ENCODE assay signal across 12 cellular contexts in genomic region chr3:13353936-13354542, GRCh38.
DNase-seq lines count a peak whose midpoint lies in the region; ATAC-seq, FAIRE-seq and TF ChIP-seq lines count a peak whose summit lies in the region.
"Had no signal": no experiment of that assay in that cellular context is flagged by ENCODE, and none has a peak within 500 bp of the region (broad histone marks: within the 10 kb centered on the region; RNA-seq: fewer than 3 reads in every experiment).

No MANE protein-coding gene starts in this region.

- no peaks in the 10 kb centered on the region for H3K23me2 ChIP-seq in H1 (ENCODE audit: low read depth, low read length)

- no peak overlapping the region for H3K23ac ChIP-seq in H1 (ENCODE audit: insufficient read length)

- no peaks in the 10 kb centered on the region for H3K79me1 ChIP-seq in H1 (ENCODE audit: low read depth, low read length)

- BruUV-seq in PC-3 (replicated peaks; lab: Mats Ljungman, UMichigan), result no TSS peak

- no peak overlapping the region for H3K14ac ChIP-seq in H1 (ENCODE audit: insufficient read length)

- 94% methylated on average over 12 of the region's 13 CpGs; no CpG with 5 or more reads in 1 of the 2 experiments for WGBS in H1 (ENCODE audit: extremely low coverage in 1 of 2, insufficient coverage in 1 of 2, insufficient read length in 1 of 2, insufficient replicate concordance in 2 of 2, low coverage in 1 of 2, low lambda C conversion rate in 2 of 2, missing lambda C conversion rate in 1 of 2), 2 experiments
- WGBS in smooth muscle cell (ENCODE audit: low lambda C conversion rate), result 85% methylated on average over 13 of the region's 13 CpGs
- 75 to 87% methylated on average over 5 to 10 of the region's 13 CpGs for WGBS in esophagus squamous epithelium, 2 donors

- H3F3A ChIP-seq in PC-3 (ENCODE audit: low read length, unreplicated experiment) (no peaks in the 10 kb centered on the region), smooth muscle cell (ENCODE audit: low read depth) (no peaks in the 10 kb centered on the region)

- H2AFZ ChIP-seq in PC-3 (ENCODE audit: low read length) (no peak overlapping the region), H1 (ENCODE audit: low read length) (no peak overlapping the region), smooth muscle cell (ENCODE audit: low read depth) (no peak overlapping the region)

- no peaks in the 10 kb centered on the region for H3K9me2 ChIP-seq in PC-3 (replicated peaks; ENCODE audit: low read length)

- H4K91ac ChIP-seq in H1 (replicated peaks; ENCODE audit: insufficient read length, low read length), result no peak overlapping the region

- peaks cover 8% of the 10 kb centered on the region for H3K4me1 ChIP-seq in PC-3 (ENCODE audit: insufficient read depth, low read length)
- H3K4me1 ChIP-seq in H1 (replicated peaks in 1 of 4; ENCODE audit: control insufficient read depth in 3 of 4, insufficient read depth in 4 of 4, low read length in 3 of 4), result peaks cover 4 to 12% (median 6%) of the 10 kb centered on the region in 4 experiments
- H3K4me1 ChIP-seq in smooth muscle cell (ENCODE audit: low read depth), result peaks cover 12% of the 10 kb centered on the region
- H3K4me1 ChIP-seq in esophagus squamous epithelium, result no peaks in the 10 kb centered on the region

- no peak overlapping the region for H3K4me3 Mint-ChIP-seq in activated naive CD4-positive, alpha-beta T cell treated with anti-CD3 and anti-CD28 coated beads for 36 hours
- H3K4me3 Mint-ChIP-seq in activated naive CD4-positive, alpha-beta T cell treated with anti-CD3 and anti-CD28 coated beads, Interleukin-2, amount 10 ng/mL, durations not matched to agents 7 days and 5 days, result no peak overlapping the region

- POLR2A ChIA-PET in PC-3 (lab: Charles Lee; ENCODE audit: unreplicated experiment), result no interaction called here
- POLR2A ChIA-PET in H1 (lab: Charles Lee; ENCODE audit: partially characterized antibody), result interaction anchor here (0.8 to 1.0 kb wide), 4 partner anchors 9 to 15 kb away, joined by 3 to 5 read pairs (median 3); no protein-coding TSS in a partner anchor

- no peaks in the 10 kb centered on the region for H4K20me1 ChIP-seq in PC-3 (ENCODE audit: low read length)
- no peaks in the 10 kb centered on the region for H4K20me1 ChIP-seq in H1 (replicated peaks in 1 of 2; ENCODE audit: control insufficient read depth in 1 of 2, insufficient read depth in 2 of 2, low read length in 2 of 2)
- no peaks in the 10 kb centered on the region for H4K20me1 ChIP-seq in smooth muscle cell (ENCODE audit: low read depth)

- H3K9me3 ChIP-seq in PC-3 (ENCODE audit: low read length), result no peaks in the 10 kb centered on the region
- no peaks in the 10 kb centered on the region for H3K9me3 ChIP-seq in H1 (ENCODE audit: insufficient read depth in 2 of 2, low read depth in 1 of 2, low read length in 1 of 2)
- H3K9me3 ChIP-seq in smooth muscle cell (replicated peaks; ENCODE audit: low read depth), result no peaks in the 10 kb centered on the region
- no peaks in the 10 kb centered on the region for H3K9me3 ChIP-seq in esophagus squamous epithelium

- no peak overlapping the region for H2AK5ac ChIP-seq in H1 (ENCODE audit: low read depth, low read length)

- peak overlapping the region; percentile 64 for H3K27ac Mint-ChIP-seq in activated naive CD4-positive, alpha-beta T cell treated with anti-CD3 and anti-CD28 coated beads for 36 hours
- H3K27ac Mint-ChIP-seq in activated naive CD4-positive, alpha-beta T cell treated with anti-CD3 and anti-CD28 coated beads, Interleukin-2, amount 10 ng/mL, durations not matched to agents 7 days and 5 days, result no peak overlapping the region

- peak; percentile 65 for TF ChIP-seq CTCF in PC-3 (conservative IDR thresholded peaks at IDR 0.05; ENCODE audit: low read depth, low read length)
- TF ChIP-seq CTCF in H1 (IDR thresholded peaks at IDR 0.05; ENCODE audit: control extremely low read depth in 1 of 3, insufficient read depth in 1 of 3, low read depth in 1 of 3, low read length in 3 of 3), result peak; percentile 18 to 48 (median 30); a peak in 3 of 4 replicates
- peak; percentile 43 for TF ChIP-seq CTCF in smooth muscle cell (IDR thresholded peaks at IDR 0.05; ENCODE audit: borderline replicate concordance, insufficient read depth, poor library complexity, severe bottlenecking)
- TF ChIP-seq CTCF in esophagus squamous epithelium (IDR thresholded peaks at IDR 0.05), result no peak

- no peak overlapping the region for H3K4ac ChIP-seq in H1 (replicated peaks; ENCODE audit: insufficient read length, low read depth, low read length)

- peaks cover 75% of the 10 kb centered on the region for H3K36me3 Mint-ChIP-seq in activated naive CD4-positive, alpha-beta T cell treated with anti-CD3 and anti-CD28 coated beads for 36 hours (ENCODE audit: low read depth)
- H3K36me3 Mint-ChIP-seq in activated naive CD4-positive, alpha-beta T cell treated with anti-CD3 and anti-CD28 coated beads, Interleukin-2, amount 10 ng/mL, durations not matched to agents 7 days and 5 days, result peaks cover 83% of the 10 kb centered on the region

- CTCF ChIA-PET in activated naive CD4-positive, alpha-beta T cell treated with anti-CD3 and anti-CD28 coated beads for 36 hours (lab: Charles Lee), result interaction anchor here (0.5 to 1.2 kb wide), 4 partner anchors 12 to 777 kb away, joined by 3 to 6 read pairs (median 4); no protein-coding TSS in a partner anchor
- CTCF ChIA-PET in activated naive CD4-positive, alpha-beta T cell treated with anti-CD3 and anti-CD28 coated beads, Interleukin-2, amount 10 ng/mL, durations not matched to agents 7 days and 5 days (lab: Charles Lee), result interaction anchor here (1.1 to 1.6 kb wide), 4 partner anchors 8 to 99 kb away, joined by 3 to 11 read pairs (median 4); no protein-coding TSS in a partner anchor
- CTCF ChIA-PET in PC-3 (lab: Charles Lee) (interaction anchor here (1.1 to 1.4 kb wide), 3 partner anchors 70 to 294 kb away, joined by 3 to 6 read pairs (median 6); no protein-coding TSS in a partner anchor), H1 (lab: Charles Lee; ENCODE audit: partially characterized antibody) (interaction anchor here (0.8 to 12.6 kb wide), 21 partner anchors 8 to 268 kb away, joined by 3 to 99 read pairs (median 4); no protein-coding TSS in a partner anchor)

- no peak overlapping the region for H4K8ac ChIP-seq in H1 (ENCODE audit: extremely low read depth, insufficient read depth, low read length)

- H3K79me2 ChIP-seq in PC-3 (ENCODE audit: low read length), result no peaks in the 10 kb centered on the region
- H3K79me2 ChIP-seq in H1 (ENCODE audit: control insufficient read depth in 1 of 2, insufficient read depth in 2 of 2, low read length in 2 of 2), result no peaks in the 10 kb centered on the region
- H3K79me2 ChIP-seq in smooth muscle cell (ENCODE audit: low read depth), result no peaks in the 10 kb centered on the region

- H3K56ac ChIP-seq in H1 (replicated peaks; ENCODE audit: insufficient read length, low read depth, low read length), result no peak overlapping the region

- TF ChIP-seq EP300 in H1 (IDR thresholded peaks at IDR 0.05; ENCODE audit: borderline replicate concordance in 1 of 2, low read depth in 2 of 2, low read length in 2 of 2), result no peak

- H3K27ac ChIP-seq in PC-3 (ENCODE audit: low read length) (no peak overlapping the region), H1 (ENCODE audit: low read depth, low read length) (no peak overlapping the region; the same call in 1 of the 2 replicates), smooth muscle cell (ENCODE audit: low read depth) (no peak overlapping the region), esophagus squamous epithelium (no peak overlapping the region)

- H3K27me3 Mint-ChIP-seq in activated naive CD4-positive, alpha-beta T cell treated with anti-CD3 and anti-CD28 coated beads for 36 hours (ENCODE audit: low read depth), result no peaks in the 10 kb centered on the region
- H3K27me3 Mint-ChIP-seq in activated naive CD4-positive, alpha-beta T cell treated with anti-CD3 and anti-CD28 coated beads, Interleukin-2, amount 10 ng/mL, durations not matched to agents 7 days and 5 days, result no peaks in the 10 kb centered on the region

- no peaks in the 10 kb centered on the region for H3K9me3 Mint-ChIP-seq in activated naive CD4-positive, alpha-beta T cell treated with anti-CD3 and anti-CD28 coated beads for 36 hours
- H3K9me3 Mint-ChIP-seq in activated naive CD4-positive, alpha-beta T cell treated with anti-CD3 and anti-CD28 coated beads, Interleukin-2, amount 10 ng/mL, durations not matched to agents 7 days and 5 days, result no peaks in the 10 kb centered on the region

- H2BK5ac ChIP-seq in H1 (ENCODE audit: low read depth, low read length), result peak overlapping the region; percentile 75; the same call in 1 of the 2 replicates

- TF ChIP-seq POLR2A in H1 (IDR thresholded peaks at IDR 0.05; ENCODE audit: control extremely low read depth in 1 of 2, low read depth in 2 of 2, low read length in 2 of 2) (no peak), esophagus squamous epithelium (IDR thresholded peaks at IDR 0.05) (no peak)

- no peaks in the 10 kb centered on the region for H3K27me3 ChIP-seq in PC-3 (ENCODE audit: low read length)
- no peaks in the 10 kb centered on the region for H3K27me3 ChIP-seq in H1 (replicated peaks in 1 of 4; ENCODE audit: control insufficient read depth in 3 of 4, extremely low read depth in 1 of 4, insufficient read depth in 3 of 4, low read length in 3 of 4)
- H3K27me3 ChIP-seq in smooth muscle cell (ENCODE audit: low read depth), result no peaks in the 10 kb centered on the region
- no peaks in the 10 kb centered on the region for H3K27me3 ChIP-seq in esophagus squamous epithelium

- no peak overlapping the region for H2BK20ac ChIP-seq in H1 (ENCODE audit: low read length)

- no peak for FAIRE-seq in H1 (lab: Jason Lieb, UNC)

- no peak; a peak in 1 of 4 replicates for TF ChIP-seq RAD21 in H1 (IDR thresholded peaks at IDR 0.05 in 1 of 2, conservative IDR thresholded peaks at IDR 0.05 in 1 of 2; ENCODE audit: low read depth in 2 of 2, low read length in 2 of 2)

- H3K9ac ChIP-seq in PC-3 (ENCODE audit: low read length) (no peak overlapping the region), H1 (replicated peaks in 1 of 4; ENCODE audit: extremely low read depth in 1 of 4, low read depth in 3 of 4, low read length in 3 of 4) (no peak overlapping the region), smooth muscle cell (ENCODE audit: low read depth) (no peak overlapping the region)

- H3K4me2 ChIP-seq in PC-3 (ENCODE audit: low read length), result no peak overlapping the region
- no peak overlapping the region for H3K4me2 ChIP-seq in H1 (ENCODE audit: insufficient read depth in 1 of 2, low read depth in 2 of 2, low read length in 2 of 2)
- no peak overlapping the region for H3K4me2 ChIP-seq in smooth muscle cell

- H3K4me3 ChIP-seq in PC-3 (ENCODE audit: low read length) (no peak overlapping the region), H1 (ENCODE audit: extremely low read depth in 1 of 4, insufficient read depth in 2 of 4, low read depth in 3 of 4, low read length in 4 of 4) (no peak overlapping the region), smooth muscle cell (no peak overlapping the region), esophagus squamous epithelium (no peak overlapping the region)

- H4K5ac ChIP-seq in H1 (ENCODE audit: insufficient read length, low read depth, low read length), result no peak overlapping the region

- no peak overlapping the region for H2BK12ac ChIP-seq in H1 (ENCODE audit: low read depth, low read length)

- H3K4me1 Mint-ChIP-seq in activated naive CD4-positive, alpha-beta T cell treated with anti-CD3 and anti-CD28 coated beads for 36 hours (ENCODE audit: low read depth), result peaks cover 46% of the 10 kb centered on the region
- peaks cover 42% of the 10 kb centered on the region for H3K4me1 Mint-ChIP-seq in activated naive CD4-positive, alpha-beta T cell treated with anti-CD3 and anti-CD28 coated beads, Interleukin-2, amount 10 ng/mL, durations not matched to agents 7 days and 5 days

- no peak overlapping the region for H3K18ac ChIP-seq in H1 (ENCODE audit: extremely low read depth, low read length)

- no peak overlapping the region for H2BK120ac ChIP-seq in H1 (replicated peaks; ENCODE audit: low read depth, low read length)

- no peak for DNase-seq in activated naive CD4-positive, alpha-beta T cell treated with anti-CD3 and anti-CD28 coated beads for 36 hours
- no peak for DNase-seq in activated naive CD4-positive, alpha-beta T cell treated with anti-CD3 and anti-CD28 coated beads, Interleukin-2, amount 10 ng/mL, durations not matched to agents 7 days and 5 days
- DNase-seq in PC-3 (peak; percentile 43), H1 (ENCODE audit: low read depth in 1 of 2, low spot score in 2 of 2) (no peak), smooth muscle cell (lab: John Stamatoyannopoulos, UW; ENCODE audit: unreplicated experiment) (no peak), SK-N-DZ (ENCODE audit: low spot score) (no peak), esophagus squamous epithelium (lab: John Stamatoyannopoulos, UW) (no peak)
- DNase-seq: activated T-cell treated with anti-CD3 and anti-CD28 coated beads, Interleukin-2, amount 50 U/mL, for 48 hours; NCI-H1105; SIG-M5 had no signal

- H3K36me3 ChIP-seq in PC-3 (ENCODE audit: low read depth, low read length), result peaks cover 34% of the 10 kb centered on the region; the same call in 1 of the 2 replicates
- H3K36me3 ChIP-seq in H1 (ENCODE audit: control insufficient read depth in 2 of 4, insufficient read depth in 4 of 4, low read length in 3 of 4), result peaks cover 9 to 28% (median 25%) of the 10 kb centered on the region in 4 experiments
- no peaks in the 10 kb centered on the region for H3K36me3 ChIP-seq in smooth muscle cell (ENCODE audit: low read depth)
- peaks cover 0 to 81% (median 5%) of the 10 kb centered on the region in 3 donors for H3K36me3 ChIP-seq in esophagus squamous epithelium

- no peak overlapping the region for H2BK15ac ChIP-seq in H1 (ENCODE audit: low read length)

- intact Hi-C loops in activated naive CD4-positive, alpha-beta T cell treated with anti-CD3 and anti-CD28 coated beads for 36 hours (cut with micrococcal nuclease), result no loop called here
- intact Hi-C loops in PC-3 (cut with micrococcal nuclease) (loop anchor here (1.0 kb wide), 1 partner anchor 98 kb away; no protein-coding TSS in a partner anchor), esophagus squamous epithelium (cut with DNase I) (no loop called here)

- peak; percentile 78 for ATAC-seq in PC-3
- ATAC-seq in HG02852 (IDR thresholded peaks at IDR 0.05; ENCODE audit: unreplicated experiment), result no peak
- ATAC-seq: esophagus mucosa had no signal

Comparison
In these comparisons a context has a peak if more than half of its experiments do, and no peak if none do; other contexts are left out.
1. CTCF ChIP-seq: peak in PC-3 (single experiment), H1 (3 of 3) and smooth muscle cell (single experiment); none in esophagus squamous epithelium (0 of 6).